ENCODE assay signal across 9 cellular contexts in the genomic region with DNA sequence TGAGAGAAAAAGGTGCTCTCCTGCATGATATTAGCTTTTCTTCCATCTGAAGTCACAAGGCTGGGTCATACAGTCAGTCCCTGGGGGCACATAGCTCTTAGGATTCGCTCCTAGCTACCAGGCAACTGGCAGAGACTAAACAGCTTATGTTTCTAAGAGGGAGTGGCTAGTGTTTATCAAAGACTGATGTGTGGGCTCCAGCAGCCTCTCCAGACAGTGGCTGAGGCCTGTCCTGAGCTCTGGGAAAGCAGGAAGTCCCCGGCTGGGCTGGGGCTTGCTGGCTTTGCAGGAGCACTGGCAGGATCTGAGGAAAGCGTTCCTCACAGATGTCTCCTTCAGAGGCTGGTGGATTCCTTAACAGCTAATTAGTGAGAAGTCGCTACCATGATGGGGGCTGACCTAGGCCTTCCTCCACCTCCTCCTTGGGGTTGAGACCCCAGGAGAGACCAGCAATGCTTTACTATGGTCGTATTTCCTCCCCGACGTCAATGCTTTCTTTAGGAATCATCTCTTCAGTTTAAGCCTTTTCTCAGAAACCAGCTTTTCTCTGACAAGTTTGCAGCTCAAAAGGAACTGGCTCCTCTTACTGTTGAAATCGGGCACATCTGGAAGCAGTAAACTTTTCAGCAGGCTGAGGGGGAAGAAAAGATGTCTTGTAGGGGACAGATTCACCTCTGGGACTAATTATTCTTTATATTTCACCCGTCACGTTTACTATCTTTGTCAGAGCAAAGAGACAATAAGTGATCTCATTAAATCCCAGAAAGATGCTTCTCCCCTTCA. TPM values are rescaled to one million over a fixed set of nuclear protein-coding genes. Genes with fewer than 3 reads are reported as not detected.
DNase-seq lines count a peak whose midpoint lies in the region; ATAC-seq and TF ChIP-seq lines count a peak whose summit lies in the region.
"Had no signal": no experiment of that assay in that cellular context is flagged by ENCODE, and none has a peak within 500 bp of the region (broad histone marks: within the 10 kb centered on the region; RNA-seq: fewer than 3 reads in every experiment).

No MANE protein-coding gene starts in this region.

- CTCF ChIA-PET in PC-9 (lab: Charles Lee), result no interaction called here

- H3K27ac Mint-ChIP-seq in stimulated activated effector memory CD8-positive, alpha-beta T cell treated with anti-CD3 and anti-CD28 coated beads, Interleukin-12 subunit alpha, Interleukin-12 subunit beta, amount 100 ng/mL, for 72 hours, result no peak overlapping the region
- no peak overlapping the region for H3K27ac Mint-ChIP-seq in progenitor cell of endocrine pancreas

- no peak overlapping the region for H3K4me3 ChIP-seq in PC-9

- H3K36me3 ChIP-seq in PC-9 (ENCODE audit: low read depth), result no peaks in the 10 kb centered on the region

- H3K4me1 Mint-ChIP-seq in stimulated activated effector memory CD8-positive, alpha-beta T cell treated with anti-CD3 and anti-CD28 coated beads, Interleukin-12 subunit alpha, Interleukin-12 subunit beta, amount 100 ng/mL, for 72 hours, result no peaks in the 10 kb centered on the region
- peaks cover 19% of the 10 kb centered on the region for H3K4me1 Mint-ChIP-seq in progenitor cell of endocrine pancreas (ENCODE audit: low read depth)

- H3K4me3 Mint-ChIP-seq in stimulated activated effector memory CD8-positive, alpha-beta T cell treated with anti-CD3 and anti-CD28 coated beads, Interleukin-12 subunit alpha, Interleukin-12 subunit beta, amount 100 ng/mL, for 72 hours, result no peak overlapping the region
- H3K4me3 Mint-ChIP-seq in progenitor cell of endocrine pancreas (ENCODE audit: low read depth), result no peak overlapping the region

- no peak for ATAC-seq in stimulated activated effector memory CD8-positive, alpha-beta T cell treated with anti-CD3 and anti-CD28 coated beads, Interleukin-12 subunit alpha, Interleukin-12 subunit beta, amount 100 ng/mL, for 72 hours

- H3K4me1 ChIP-seq in PC-9 (replicated peaks; ENCODE audit: insufficient read depth), result peaks cover 10% of the 10 kb centered on the region

- H3K27me3 ChIP-seq in PC-9 (ENCODE audit: insufficient read depth, low read depth), result no peaks in the 10 kb centered on the region

- DNase-seq in GM04504 (ENCODE audit: low read depth), result peak; percentile 48
- DNase-seq in PC-9, result peak in 1 of 2 experiments; percentile 70
- DNase-seq in foreskin melanocyte, result peak; percentile 77
- DNase-seq in retina, result peak; percentile 60
- DNase-seq in stimulated activated effector memory CD8-positive, alpha-beta T cell treated with anti-CD3 and anti-CD28 coated beads, Interleukin-12 subunit alpha, Interleukin-12 subunit beta, amount 100 ng/mL, for 72 hours (ENCODE audit: low spot score in 2 of 2), result no peak
- no peak for DNase-seq in progenitor cell of endocrine pancreas (ENCODE audit: low spot score, unreplicated experiment)
- no peak for DNase-seq in NOMO-1 treated with dmso at 0.1 percent for 144 hours (lab: John Stamatoyannopoulos, UW; ENCODE audit: unreplicated experiment)
- DNase-seq in SHP77 treated with DMSO at 0.1 percent for 48 hours (lab: John Stamatoyannopoulos, UW), result no peak
- DNase-seq: T1000 had no signal

- POLR2A ChIA-PET in PC-9 (lab: Charles Lee; ENCODE audit: unreplicated experiment), result interaction anchor here (0.6 to 1.0 kb wide), 5 partner anchors 29 to 638 kb away, joined by 4 to 10 read pairs (median 5); no protein-coding TSS in a partner anchor

- H3K9me3 Mint-ChIP-seq in stimulated activated effector memory CD8-positive, alpha-beta T cell treated with anti-CD3 and anti-CD28 coated beads, Interleukin-12 subunit alpha, Interleukin-12 subunit beta, amount 100 ng/mL, for 72 hours, result no peaks in the 10 kb centered on the region
- H3K9me3 Mint-ChIP-seq in progenitor cell of endocrine pancreas (ENCODE audit: low read depth), result no peaks in the 10 kb centered on the region

- intact Hi-C loops in PC-9 (cut with micrococcal nuclease; ENCODE audit: unreplicated experiment), result loop anchor here (5.0 kb wide), 1 partner anchor 108 kb away; no protein-coding TSS in a partner anchor

- H3K36me3 Mint-ChIP-seq in stimulated activated effector memory CD8-positive, alpha-beta T cell treated with anti-CD3 and anti-CD28 coated beads, Interleukin-12 subunit alpha, Interleukin-12 subunit beta, amount 100 ng/mL, for 72 hours, result no peaks in the 10 kb centered on the region
- no peaks in the 10 kb centered on the region for H3K36me3 Mint-ChIP-seq in progenitor cell of endocrine pancreas (ENCODE audit: insufficient read depth)

- H4K20me1 ChIP-seq in PC-9 (ENCODE audit: insufficient read depth), result no peaks in the 10 kb centered on the region

- peak overlapping the region; percentile 17; the same call in 1 of the 2 replicates for H2AFZ ChIP-seq in PC-9

- H3K4me2 ChIP-seq in PC-9, result no peak overlapping the region

- no peaks in the 10 kb centered on the region for H3K9me3 ChIP-seq in PC-9 (ENCODE audit: insufficient read depth, low read depth)

- no peaks in the 10 kb centered on the region; the same call in 1 of the 2 replicates for H3K9me2 ChIP-seq in PC-9 (ENCODE audit: insufficient read depth)

- H3K27ac ChIP-seq in PC-9, result no peak overlapping the region

- no peaks in the 10 kb centered on the region for H3K79me2 ChIP-seq in PC-9 (ENCODE audit: low read depth)

- no TSS peak for BruUV-seq in PC-9 (replicated peaks; lab: Mats Ljungman, UMichigan)

- no peaks in the 10 kb centered on the region for H3F3A ChIP-seq in PC-9 (ENCODE audit: insufficient read depth, low read depth)

- no peak for TF ChIP-seq CTCF in PC-9 (conservative IDR thresholded peaks at IDR 0.05)
- no peak for TF ChIP-seq CTCF in progenitor cell of endocrine pancreas (IDR thresholded peaks at IDR 0.05; ENCODE audit: unreplicated experiment)

- peaks cover 13% of the 10 kb centered on the region for H3K27me3 Mint-ChIP-seq in progenitor cell of endocrine pancreas

RNA-seq across cellular contexts. Expression of a gene that starts 33.5 kb away (rescaled TPM):
- total RNA-seq in PC-9 (2021), result 5.3 and 10.9 TPM in 2 replicates
- total RNA-seq in progenitor cell of endocrine pancreas, result 13.7 and 14.7 TPM in 2 replicates

Comparison
In these comparisons a context has a peak if more than half of its experiments do, and no peak if none do; other contexts are left out.
1. DNase-seq: peak in GM04504 (single experiment), foreskin melanocyte (single experiment) and retina (single experiment); none in stimulated activated effector memory CD8-positive, alpha-beta T cell treated with anti-CD3 and anti-CD28 coated beads, Interleukin-12 subunit alpha, Interleukin-12 subunit beta, amount 100 ng/mL, for 72 hours (0 of 2), progenitor cell of endocrine pancreas (single experiment), NOMO-1 treated with dmso at 0.1 percent for 144 hours (single experiment) and SHP77 treated with DMSO at 0.1 percent for 48 hours (single experiment).